8 cellular contexts compared by ENCODE assay signal in the genomic region with DNA sequence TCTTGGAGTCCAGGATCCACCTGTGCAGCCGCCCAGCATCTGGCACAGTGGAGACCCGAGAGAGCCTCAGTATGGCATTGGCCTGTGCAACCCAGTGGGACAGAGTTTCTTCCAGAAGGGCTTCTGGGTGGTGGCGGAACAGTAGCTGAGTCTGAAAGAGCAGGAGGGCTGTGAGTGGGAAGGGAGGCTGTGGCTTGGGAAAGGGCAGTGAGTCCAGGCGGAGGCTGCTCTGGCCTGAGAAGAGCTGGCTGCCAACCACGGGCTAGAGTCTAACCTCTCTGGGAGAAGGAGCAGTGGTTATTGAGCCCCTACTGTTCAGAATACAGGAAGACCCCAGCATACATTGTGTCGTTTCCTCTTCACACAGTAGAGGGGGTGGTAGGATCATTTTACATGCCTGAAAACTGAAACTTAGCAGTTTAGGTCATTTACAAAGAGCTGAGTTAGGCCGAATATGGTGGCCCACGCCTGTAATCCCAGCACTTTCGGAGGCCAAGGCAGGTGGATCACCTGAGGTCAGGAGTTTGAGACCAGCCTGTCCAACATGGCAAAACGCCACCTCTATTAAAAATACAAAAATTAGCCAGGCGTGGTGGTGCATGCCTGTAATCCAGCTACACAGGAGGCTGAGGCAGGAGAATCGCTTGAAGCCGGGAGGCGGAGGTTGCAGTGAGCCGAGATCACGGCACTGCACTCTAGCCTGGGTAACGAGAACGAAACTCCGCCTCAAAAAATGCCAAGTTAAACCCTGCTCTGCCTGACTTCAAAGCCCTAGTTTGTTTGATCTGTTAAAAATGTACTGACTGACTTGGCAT. TPM values are rescaled to one million over a fixed set of nuclear protein-coding genes. Genes with fewer than 3 reads are reported as not detected.
DNase-seq lines count a peak whose midpoint lies in the region; TF ChIP-seq lines count a peak whose summit lies in the region.

No MANE protein-coding gene starts in this region.

- TF ChIP-seq CTCF in GM12873 (IDR thresholded peaks at IDR 0.05; ENCODE audit: insufficient read depth, low read depth, low read length, missing control alignments): peak; percentile 71
- no peak for TF ChIP-seq CTCF in mesothelial cell of epicardium (IDR thresholded peaks at IDR 0.05; ENCODE audit: unreplicated experiment)

- H3K27me3 Mint-ChIP-seq in mesothelial cell of epicardium (ENCODE audit: low read depth): no peaks in the 10 kb centered on the region

- H3K4me3 Mint-ChIP-seq in mesothelial cell of epicardium: peak overlapping the region; percentile 44

- peaks cover 41% of the 10 kb centered on the region for H3K4me1 Mint-ChIP-seq in mesothelial cell of epicardium

- in situ Hi-C loops in ACHN (cut with HindIII; ENCODE audit: low pct_ligation_motif_present, low pct_unique_long_range_greater_than_20kb, low sequenced_read_pairs): no loop called here

- POLR2A ChIA-PET in HEK293T (lab: Yijun Ruan, JAX): interaction anchor here (1.0 kb wide), 1 partner anchor 157 kb away, joined by 5 read pairs; a partner anchor contains a TSS

- H3K27ac Mint-ChIP-seq in mesothelial cell of epicardium: peak overlapping the region; percentile 78

- DNase-seq in HEK293T (ENCODE audit: extremely low spot score) (peak; percentile 39), SK-N-DZ (ENCODE audit: low spot score) (peak; percentile 48), dermis microvascular lymphatic vessel endothelial cell (ENCODE audit: low read depth in 2 of 2) (peak; percentile 66 to 77), mesothelial cell of epicardium (ENCODE audit: low spot score in 2 of 2, unreplicated experiment in 2 of 2) (no peak), ACHN (no peak), DMS79 (lab: John Stamatoyannopoulos, UW) (no peak), T1000 (lab: John Stamatoyannopoulos, UW) (no peak)

- H3K36me3 Mint-ChIP-seq in mesothelial cell of epicardium: no peaks in the 10 kb centered on the region

- H3K9me3 Mint-ChIP-seq in mesothelial cell of epicardium: no peaks in the 10 kb centered on the region

- CTCF ChIA-PET in HEK293T (lab: Yijun Ruan, JAX): interaction anchor here (0.6 to 1.4 kb wide), 12 partner anchors 10 to 210 kb away, joined by 3 to 7 read pairs (median 4); no protein-coding TSS in a partner anchor

TF ChIP-seq in HEK293T, 16 proteins besides CTCF, POLR2A, EP300 and RAD21:
- no peak for TF ChIP-seq SP1 (IDR thresholded peaks at IDR 0.05)
- no peak for TF ChIP-seq ARNT (IDR thresholded peaks at IDR 0.05)
- TF ChIP-seq HDGF (IDR thresholded peaks at IDR 0.05; ENCODE audit: borderline replicate concordance): 0 out of 2 replicates have a peak, but pooled peaks have one; percentile 69

RNA-seq across cellular contexts. Expression of a gene that starts 3.2 kb away (rescaled TPM):
- polyA plus RNA-seq in SK-N-DZ (2014; cell fraction: cytosol; rRNA removed): 54.6 and 62.0 TPM in 2 replicates
- polyA plus RNA-seq in SK-N-DZ (2014; cell fraction: nucleus; rRNA removed): 58.0 and 62.1 TPM in 2 replicates
- total RNA-seq in dermis microvascular lymphatic vessel endothelial cell: 42.7 and 46.8 TPM in 2 replicates
- 33.0 to 34.5 TPM (median 33.0 TPM) in 3 replicates for total RNA-seq in mesothelial cell of epicardium

RNA-seq across cellular contexts. Expression of a gene that starts 14.5 kb away (rescaled TPM):
- polyA plus RNA-seq in SK-N-DZ (2014; cell fraction: cytosol; rRNA removed): 2.3 and 3.0 TPM in 2 replicates
- 1.5 and 5.3 TPM in 2 replicates for polyA plus RNA-seq in SK-N-DZ (2014; cell fraction: nucleus; rRNA removed)
- total RNA-seq in dermis microvascular lymphatic vessel endothelial cell (29.8 and 36.8 TPM in 2 replicates), mesothelial cell of epicardium (1.7 to 3.4 TPM (median 1.9 TPM) in 3 replicates)

Comparison
In these comparisons a context has a peak if more than half of its experiments do, and no peak if none do; other contexts are left out.
1. DNase-seq: peak in HEK293T (single experiment), SK-N-DZ (single experiment) and dermis microvascular lymphatic vessel endothelial cell (2 of 2); none in mesothelial cell of epicardium (0 of 2), ACHN (single experiment), DMS79 (single experiment) and T1000 (single experiment).